Comparison of ENCODE assay signal across 8 cellular contexts in the genomic region with DNA sequence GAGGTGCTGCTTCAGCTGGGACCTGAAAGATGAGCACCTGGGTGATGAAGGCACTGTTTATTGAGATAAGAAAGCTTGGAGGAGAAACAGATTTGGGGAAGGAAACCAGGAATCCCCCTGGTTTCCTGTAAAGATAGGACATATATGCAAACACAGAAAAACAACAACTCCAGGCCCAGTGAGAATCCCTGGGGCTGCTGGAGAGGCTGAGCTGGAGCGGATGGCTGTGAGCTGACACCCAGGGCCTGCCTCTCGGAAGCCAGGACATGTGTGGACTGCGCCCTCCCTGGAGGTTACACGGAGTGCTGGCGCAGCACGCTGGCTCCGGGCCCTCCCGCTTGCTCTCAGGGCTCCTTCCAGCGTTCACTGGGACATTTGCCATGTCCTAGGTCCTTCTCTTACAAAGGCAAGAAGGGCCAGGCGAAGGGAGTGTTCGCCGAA. TPM values are rescaled to one million over a fixed set of nuclear protein-coding genes. Genes with fewer than 3 reads are reported as not detected.
DNase-seq lines count a peak whose midpoint lies in the region; ATAC-seq and TF ChIP-seq lines count a peak whose summit lies in the region.

No MANE protein-coding gene starts in this region.

- peak; percentile 59 for ATAC-seq in mucosa of descending colon

- peak; percentile 42 for TF ChIP-seq CTCF in epithelial cell of esophagus (IDR thresholded peaks at IDR 0.05; ENCODE audit: insufficient read depth, low read depth, low read length, missing control alignments)
- no peak for TF ChIP-seq CTCF in mucosa of descending colon (IDR thresholded peaks at IDR 0.05)

- H3K36me3 ChIP-seq in mucosa of descending colon (ENCODE audit: low read depth): no peaks in the 10 kb centered on the region

- DNase-seq in activated CD8-positive, alpha-beta memory T cell treated with anti-CD3 and anti-CD28 coated beads, Interleukin-2, amount 50 U/mL, for 48 hours: peak; percentile 37
- DNase-seq in activated CD8-positive, alpha-beta memory T cell treated with anti-CD3 and anti-CD28 coated beads, Interleukin-2, amount 50 U/mL, for 4 hours: no peak
- DNase-seq in epithelial cell of esophagus (ENCODE audit: low read depth) (peak; percentile 84), mucosa of descending colon (peak; percentile 45 to 72 (median 58)), amniotic stem cell (lab: John Stamatoyannopoulos, UW) (no peak), NCI-H1694 treated with DMSO at 0.1 percent for 48 hours (lab: John Stamatoyannopoulos, UW) (no peak)
- DNase-seq in stimulated activated CD8-positive, alpha-beta memory T cell treated with anti-CD3 and anti-CD28 coated beads, Interleukin-4, amount 100 ng/mL, for 48 hours: no peak
- no peak for DNase-seq in central memory CD4-positive, alpha-beta T cell

- H3K4me3 ChIP-seq in epithelial cell of esophagus (ENCODE audit: low read length) (no peak overlapping the region), mucosa of descending colon (no peak overlapping the region)

- H3K9me3 ChIP-seq in mucosa of descending colon: no peaks in the 10 kb centered on the region

- no peaks in the 10 kb centered on the region for H3K4me1 ChIP-seq in mucosa of descending colon (ENCODE audit: low read depth)

- intact Hi-C loops in mucosa of descending colon (cut with DNase I, micrococcal nuclease): no loop called here

RNA-seq across cellular contexts. Expression of gene CYB5B, which starts 57.5 kb away (rescaled TPM):
- 100 to 1,000 TPM; 121 to 187 (median 159) TPM for total RNA-seq in mucosa of descending colon

Comparison
In these comparisons a context has a peak if more than half of its experiments do, and no peak if none do; other contexts are left out.
1. DNase-seq: peak in activated CD8-positive, alpha-beta memory T cell treated with anti-CD3 and anti-CD28 coated beads, Interleukin-2, amount 50 U/mL, for 48 hours (single experiment), epithelial cell of esophagus (single experiment) and mucosa of descending colon (3 of 3); none in activated CD8-positive, alpha-beta memory T cell treated with anti-CD3 and anti-CD28 coated beads, Interleukin-2, amount 50 U/mL, for 4 hours (single experiment), amniotic stem cell (single experiment), stimulated activated CD8-positive, alpha-beta memory T cell treated with anti-CD3 and anti-CD28 coated beads, Interleukin-4, amount 100 ng/mL, for 48 hours (single experiment), NCI-H1694 treated with DMSO at 0.1 percent for 48 hours (single experiment) and central memory CD4-positive, alpha-beta T cell (single experiment).